In the genomic region with DNA sequence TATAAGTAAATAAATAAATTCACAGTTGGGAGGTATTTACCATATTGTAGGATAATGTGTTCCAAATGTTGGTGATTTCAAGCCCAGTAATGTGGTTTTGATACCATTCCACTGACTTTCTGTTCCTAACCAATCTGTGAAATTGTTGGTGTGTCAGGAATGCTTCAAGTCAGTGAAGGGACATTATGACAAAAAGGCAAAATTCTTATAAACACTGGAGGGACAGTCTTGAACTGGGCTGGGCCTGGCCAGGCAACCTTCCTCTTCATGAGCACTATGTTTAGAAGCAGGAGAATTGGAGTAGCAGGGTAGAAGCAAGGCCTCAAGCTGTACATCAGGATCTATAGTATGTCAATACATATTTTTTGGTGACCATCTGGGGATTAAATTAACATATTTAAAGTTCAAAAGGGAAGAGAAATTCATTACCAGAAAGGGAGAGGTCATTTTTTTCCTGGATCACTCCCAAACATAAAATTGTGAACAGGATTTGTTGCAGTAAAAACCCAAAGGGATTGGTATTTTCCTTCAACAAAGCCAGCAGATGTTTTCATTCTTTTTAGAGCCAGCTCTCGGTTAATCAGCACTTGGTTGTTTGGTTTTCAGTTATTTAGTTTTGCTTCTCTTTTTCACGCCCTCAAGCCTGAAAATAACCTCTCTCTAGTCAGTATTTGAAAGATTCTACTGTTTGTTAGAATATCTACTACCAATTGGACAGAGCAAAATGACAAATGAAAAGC, we compare ENCODE assay signal across 2 cellular contexts.
TF ChIP-seq lines count a peak whose summit lies in the region.

No MANE protein-coding gene starts in this region.

TF ChIP-seq in GM23338, 12 proteins besides CTCF, POLR2A, EP300 and RAD21 (continued from another document):
- TF ChIP-seq, protein P1, sequence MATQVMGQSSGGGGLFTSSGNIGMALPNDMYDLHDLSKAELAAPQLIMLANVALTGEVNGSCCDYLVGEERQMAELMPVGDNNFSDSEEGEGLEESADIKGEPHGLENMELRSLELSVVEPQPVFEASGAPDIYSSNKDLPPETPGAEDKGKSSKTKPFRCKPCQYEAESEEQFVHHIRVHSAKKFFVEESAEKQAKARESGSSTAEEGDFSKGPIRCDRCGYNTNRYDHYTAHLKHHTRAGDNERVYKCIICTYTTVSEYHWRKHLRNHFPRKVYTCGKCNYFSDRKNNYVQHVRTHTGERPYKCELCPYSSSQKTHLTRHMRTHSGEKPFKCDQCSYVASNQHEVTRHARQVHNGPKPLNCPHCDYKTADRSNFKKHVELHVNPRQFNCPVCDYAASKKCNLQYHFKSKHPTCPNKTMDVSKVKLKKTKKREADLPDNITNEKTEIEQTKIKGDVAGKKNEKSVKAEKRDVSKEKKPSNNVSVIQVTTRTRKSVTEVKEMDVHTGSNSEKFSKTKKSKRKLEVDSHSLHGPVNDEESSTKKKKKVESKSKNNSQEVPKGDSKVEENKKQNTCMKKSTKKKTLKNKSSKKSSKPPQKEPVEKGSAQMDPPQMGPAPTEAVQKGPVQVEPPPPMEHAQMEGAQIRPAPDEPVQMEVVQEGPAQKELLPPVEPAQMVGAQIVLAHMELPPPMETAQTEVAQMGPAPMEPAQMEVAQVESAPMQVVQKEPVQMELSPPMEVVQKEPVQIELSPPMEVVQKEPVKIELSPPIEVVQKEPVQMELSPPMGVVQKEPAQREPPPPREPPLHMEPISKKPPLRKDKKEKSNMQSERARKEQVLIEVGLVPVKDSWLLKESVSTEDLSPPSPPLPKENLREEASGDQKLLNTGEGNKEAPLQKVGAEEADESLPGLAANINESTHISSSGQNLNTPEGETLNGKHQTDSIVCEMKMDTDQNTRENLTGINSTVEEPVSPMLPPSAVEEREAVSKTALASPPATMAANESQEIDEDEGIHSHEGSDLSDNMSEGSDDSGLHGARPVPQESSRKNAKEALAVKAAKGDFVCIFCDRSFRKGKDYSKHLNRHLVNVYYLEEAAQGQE (IDR thresholded peaks at IDR 0.05; ENCODE audit: unreplicated experiment): no peak
- TF ChIP-seq JUNB (IDR thresholded peaks at IDR 0.05; ENCODE audit: unreplicated experiment): no peak
- no peak for TF ChIP-seq STAT1 (IDR thresholded peaks at IDR 0.05; ENCODE audit: unreplicated experiment)
- TF ChIP-seq ZNF462 (CRISPR knock-in tag; IDR thresholded peaks at IDR 0.05): no peak
- TF ChIP-seq EZH2phosphoT487 (IDR thresholded peaks at IDR 0.05; ENCODE audit: unreplicated experiment): no peak
- no peak for TF ChIP-seq CREB1 (CRISPR knock-in tag; IDR thresholded peaks at IDR 0.05; ENCODE audit: low read depth)
- no peak for TF ChIP-seq POLR2AphosphoS5 (IDR thresholded peaks at IDR 0.05; ENCODE audit: low read depth)

TF ChIP-seq in K562, 482 proteins besides CTCF, POLR2A, EP300 and RAD21 (continued from another document):
- TF ChIP-seq, protein P2, sequence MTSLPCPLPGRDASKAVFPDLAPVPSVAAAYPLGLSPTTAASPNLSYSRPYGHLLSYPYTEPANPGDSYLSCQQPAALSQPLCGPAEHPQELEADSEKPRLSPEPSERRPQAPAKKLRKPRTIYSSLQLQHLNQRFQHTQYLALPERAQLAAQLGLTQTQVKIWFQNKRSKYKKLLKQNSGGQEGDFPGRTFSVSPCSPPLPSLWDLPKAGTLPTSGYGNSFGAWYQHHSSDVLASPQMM (CRISPR knock-in tag; IDR thresholded peaks at IDR 0.05): no peak
- no peak for TF ChIP-seq PHF20 (IDR thresholded peaks at IDR 0.05; ENCODE audit: partially characterized antibody)
- TF ChIP-seq ZNF592 (IDR thresholded peaks at IDR 0.05): no peak
- TF ChIP-seq HNRNPL (IDR thresholded peaks at IDR 0.05; ENCODE audit: low read depth, low read length): no peak
- TF ChIP-seq CBX2 (IDR thresholded peaks at IDR 0.05; ENCODE audit: insufficient read depth, low read length, poor library complexity, severe bottlenecking): no peak
- TF ChIP-seq KAT2B (IDR thresholded peaks at IDR 0.05; ENCODE audit: low read depth, low read length): no peak
- no peak for TF ChIP-seq ZNF121 (CRISPR knock-in tag; conservative IDR thresholded peaks at IDR 0.05)
- no peak for TF ChIP-seq POU5F1 (IDR thresholded peaks at IDR 0.05; ENCODE audit: borderline replicate concordance, low read depth, low read length, partially characterized antibody)
